In the genomic region with DNA sequence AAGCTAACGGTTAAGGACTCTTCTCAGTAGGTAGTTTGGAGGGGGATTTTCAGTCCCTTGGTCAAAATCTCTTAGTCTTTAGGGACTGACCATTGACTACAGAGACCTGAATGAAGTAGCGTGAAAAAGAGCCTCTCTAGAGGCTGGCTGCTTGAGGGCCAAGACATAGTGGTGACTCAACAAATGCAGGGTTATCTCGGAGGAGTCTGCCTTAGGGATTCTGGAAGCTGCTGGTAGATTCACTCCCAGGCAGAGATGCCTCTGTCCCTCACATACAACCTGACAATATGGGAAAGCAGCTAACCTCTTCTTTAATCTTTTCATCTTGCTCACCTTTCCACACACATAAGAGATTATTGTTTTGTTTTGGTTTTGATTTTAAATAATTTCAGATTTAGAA, we compare ENCODE assay signal across 10 cellular contexts. TPM values are rescaled to one million over a fixed set of nuclear protein-coding genes. Genes with fewer than 3 reads are reported as not detected.
"Had no signal": no experiment of that assay in that cellular context is flagged by ENCODE, and none has a peak within 500 bp of the region (broad histone marks: within the 10 kb centered on the region; RNA-seq: fewer than 3 reads in every experiment).

No MANE protein-coding gene starts in this region.

- H2AFZ ChIP-seq: GM23248 had no signal

- H3K36me3 ChIP-seq: HAP-1 had no signal

- H3K4me3 ChIP-seq: GM23248, HAP-1, K562 had no signal

- ATAC-seq: HCT116, K562 had no signal

- H3K9me3 ChIP-seq: HAP-1 had no signal

- H3K4me1 ChIP-seq: HAP-1 had no signal

- H3K27ac Mint-ChIP-seq: HFFc6 had no signal

- H3K9ac ChIP-seq: GM23248 had no signal

- H3K27ac ChIP-seq: GM23248 had no signal

- DNase-seq: GM23248, GOT3, H7, HFFc6, IMR-90, KG1 had no signal

- H3K4me3 Mint-ChIP-seq: HFFc6 had no signal

RNA-seq across cellular contexts. Expression of a gene that starts 5.1 kb away (rescaled TPM):
- total RNA-seq: HT-29 had no signal
